Comparison of ENCODE assay signal across 8 cellular contexts in genomic region chr14:59275668-59276067, GRCh38.
DNase-seq lines count a peak whose midpoint lies in the region; ATAC-seq and TF ChIP-seq lines count a peak whose summit lies in the region.

No MANE protein-coding gene starts in this region.

- H3K27ac Mint-ChIP-seq in T-helper 17 cell = no peak overlapping the region
- no peak overlapping the region for H3K27ac Mint-ChIP-seq in activated naive CD4-positive, alpha-beta T cell treated with anti-CD3 and anti-CD28 coated beads, Interleukin-2, amount 10 ng/mL, durations not matched to agents 7 days and 5 days

- H3K27me3 ChIP-seq in heart right ventricle = no peaks in the 10 kb centered on the region
- no peaks in the 10 kb centered on the region for H3K27me3 ChIP-seq in aorta (ENCODE audit: control insufficient read depth in 1 of 2, insufficient read depth in 2 of 2, low read length in 1 of 2)

- intact Hi-C loops in heart right ventricle (cut with DNase I) = no loop called here
- intact Hi-C loops in aorta (cut with DNase I) = loop anchor here (5.0 to 10.0 kb wide), 3 partner anchors 59 to 83 kb away; no protein-coding TSS in a partner anchor

- H3K36me3 Mint-ChIP-seq in T-helper 17 cell (ENCODE audit: low read depth) = peaks cover 3% of the 10 kb centered on the region
- H3K36me3 Mint-ChIP-seq in activated naive CD4-positive, alpha-beta T cell treated with anti-CD3 and anti-CD28 coated beads, Interleukin-2, amount 10 ng/mL, durations not matched to agents 7 days and 5 days = peaks cover 5% of the 10 kb centered on the region

- H3K27ac ChIP-seq in heart right ventricle (peak overlapping the region in 8 of 10 donors; percentile 4 to 71 (median 44)), aorta (ENCODE audit: low read depth in 1 of 2, low read length in 2 of 2) (peak overlapping the region in 1 of 2 donors; percentile 76)

- H3K27me3 Mint-ChIP-seq in T-helper 17 cell = no peaks in the 10 kb centered on the region
- H3K27me3 Mint-ChIP-seq in activated naive CD4-positive, alpha-beta T cell treated with anti-CD3 and anti-CD28 coated beads, Interleukin-2, amount 10 ng/mL, durations not matched to agents 7 days and 5 days = no peaks in the 10 kb centered on the region

- CTCF ChIA-PET in activated naive CD4-positive, alpha-beta T cell treated with anti-CD3 and anti-CD28 coated beads, Interleukin-2, amount 10 ng/mL, durations not matched to agents 7 days and 5 days (lab: Charles Lee) = no interaction called here

- peaks cover 0 to 9% (median 0%) of the 10 kb centered on the region in 9 donors for H3K36me3 ChIP-seq in heart right ventricle
- H3K36me3 ChIP-seq in aorta (ENCODE audit: control insufficient read depth in 1 of 2, insufficient read depth in 2 of 2, low read length in 1 of 2) = no peaks in the 10 kb centered on the region

- H3K4me1 ChIP-seq in heart right ventricle (peaks cover 2 to 64% (median 42%) of the 10 kb centered on the region in 9 donors), aorta (ENCODE audit: control insufficient read depth in 1 of 2, insufficient read depth in 2 of 2, low read length in 2 of 2) (peaks cover 4 to 9% of the 10 kb centered on the region in 2 donors)

- DNase-seq in Ammon's horn (ENCODE audit: low spot score) (peak; percentile 37), T-helper 17 cell (no peak), heart right ventricle (no peak), aorta (no peak), NCI-H2171 treated with DMSO at 0.1 percent for 48 hours (lab: John Stamatoyannopoulos, UW) (no peak)
- no peak for DNase-seq in activated naive CD4-positive, alpha-beta T cell treated with anti-CD3 and anti-CD28 coated beads, Interleukin-2, amount 10 ng/mL, durations not matched to agents 7 days and 5 days

- TF ChIP-seq CTCF in heart right ventricle (IDR thresholded peaks at IDR 0.05) = no peak

- no peak overlapping the region for H3K4me3 ChIP-seq in heart right ventricle
- H3K4me3 ChIP-seq in aorta (ENCODE audit: low read length in 2 of 2) = no peak overlapping the region

- peak overlapping the region; percentile 19 for H3K4me3 Mint-ChIP-seq in T-helper 17 cell
- no peak overlapping the region for H3K4me3 Mint-ChIP-seq in activated naive CD4-positive, alpha-beta T cell treated with anti-CD3 and anti-CD28 coated beads, Interleukin-2, amount 10 ng/mL, durations not matched to agents 7 days and 5 days

- ATAC-seq in GM19324 (IDR thresholded peaks at IDR 0.05; ENCODE audit: low FRiP score, unreplicated experiment) (peak; percentile 51), HG03175 (IDR thresholded peaks at IDR 0.05; ENCODE audit: unreplicated experiment) (peak; percentile 91), T-helper 17 cell (no peak), heart right ventricle (peak in 7 of 8 donors; percentile 49 to 78 (median 68)), aorta (ENCODE audit: low FRiP score) (peak; percentile 70)

- no peaks in the 10 kb centered on the region for H3K9me3 Mint-ChIP-seq in activated naive CD4-positive, alpha-beta T cell treated with anti-CD3 and anti-CD28 coated beads, Interleukin-2, amount 10 ng/mL, durations not matched to agents 7 days and 5 days

- H3K4me1 Mint-ChIP-seq in T-helper 17 cell = peaks cover 12% of the 10 kb centered on the region
- peaks cover 20% of the 10 kb centered on the region for H3K4me1 Mint-ChIP-seq in activated naive CD4-positive, alpha-beta T cell treated with anti-CD3 and anti-CD28 coated beads, Interleukin-2, amount 10 ng/mL, durations not matched to agents 7 days and 5 days

- H3K9me3 ChIP-seq in T-helper 17 cell (ENCODE audit: control insufficient read depth, low read length, poor library complexity, severe bottlenecking) (no peaks in the 10 kb centered on the region), heart right ventricle (no peaks in the 10 kb centered on the region), aorta (ENCODE audit: control insufficient read depth, low read length) (no peaks in the 10 kb centered on the region)

Comparison
In these comparisons a context has a peak if more than half of its experiments do, and no peak if none do; other contexts are left out.
1. intact Hi-C loops: an anchor here in aorta (5.0 to 10.0 kb wide); none called in heart right ventricle.